16 cellular contexts compared by ENCODE assay signal in genomic region chr16:88753191-88753590, GRCh38. TPM values are rescaled to one million over a fixed set of nuclear protein-coding genes. Genes with fewer than 3 reads are reported as not detected.
"Had no signal": no experiment of that assay in that cellular context is flagged by ENCODE, and none has a peak within 500 bp of the region (broad histone marks: within the 10 kb centered on the region; RNA-seq: fewer than 3 reads in every experiment).

No MANE protein-coding gene starts in this region.

- DNase-seq: activated B cell treated with CpG ODN at 0.5 μM for 24 hours; activated CD4-positive, alpha-beta T cell treated with anti-CD3 and anti-CD28 coated beads for 48 hours; activated CD8-positive, alpha-beta memory T cell treated with anti-CD3 and anti-CD28 coated beads, Interleukin-2, amount 50 U/mL, for 4 hours; activated CD8-positive, alpha-beta T cell treated with anti-CD3 and anti-CD28 coated beads, Interleukin-2, amount 10 ng/mL, durations not matched to agents 7 days and 5 days; activated naive CD4-positive, alpha-beta T cell; activated naive CD8-positive, alpha-beta T cell treated with anti-CD3 and anti-CD28 coated beads, Interleukin-2, amount 50 U/mL, for 24 hours; aorta; left colon; lower lobe of right lung; psoas muscle; spleen; T-helper 2 cell; thyroid gland had no signal

- H3K36me3 ChIP-seq: breast epithelium, thyroid gland had no signal

- ATAC-seq: activated CD8-positive, alpha-beta T cell treated with anti-CD3 and anti-CD28 coated beads, Interleukin-2, amount 10 ng/mL, durations not matched to agents 7 days and 5 days; activated naive CD8-positive, alpha-beta T cell treated with anti-CD3 and anti-CD28 coated beads, Interleukin-2, amount 50 U/mL, for 24 hours; gastroesophageal sphincter; lower lobe of right lung; psoas muscle had no signal

- H3K4me1 Mint-ChIP-seq: activated naive CD8-positive, alpha-beta T cell treated with anti-CD3 and anti-CD28 coated beads, Interleukin-2, amount 50 U/mL, for 24 hours had no signal

- H3K4me3 Mint-ChIP-seq: activated B cell treated with CpG ODN at 0.5 μM for 24 hours; activated CD8-positive, alpha-beta T cell treated with anti-CD3 and anti-CD28 coated beads, Interleukin-2, amount 10 ng/mL, durations not matched to agents 7 days and 5 days; activated naive CD8-positive, alpha-beta T cell treated with anti-CD3 and anti-CD28 coated beads, Interleukin-2, amount 50 U/mL, for 24 hours had no signal

- H3K27ac Mint-ChIP-seq: activated CD8-positive, alpha-beta T cell treated with anti-CD3 and anti-CD28 coated beads, Interleukin-2, amount 10 ng/mL, durations not matched to agents 7 days and 5 days; activated naive CD8-positive, alpha-beta T cell treated with anti-CD3 and anti-CD28 coated beads, Interleukin-2, amount 50 U/mL, for 24 hours had no signal

- H3K9me3 Mint-ChIP-seq: activated B cell treated with CpG ODN at 0.5 μM for 24 hours; activated naive CD8-positive, alpha-beta T cell treated with anti-CD3 and anti-CD28 coated beads, Interleukin-2, amount 50 U/mL, for 24 hours had no signal

- H3K9me3 ChIP-seq: breast epithelium, gastroesophageal sphincter, lower lobe of right lung, psoas muscle, spleen, thyroid gland had no signal

- H3K4me1 ChIP-seq: psoas muscle had no signal

- H3K4me3 ChIP-seq: breast epithelium, gastroesophageal sphincter, lower lobe of right lung, psoas muscle, spleen, thyroid gland had no signal

- H3K27ac ChIP-seq: lower lobe of right lung, psoas muscle, spleen, thyroid gland had no signal

- H3K27me3 ChIP-seq: breast epithelium, gastroesophageal sphincter, spleen, thyroid gland had no signal

- H3K27me3 Mint-ChIP-seq: activated B cell treated with CpG ODN at 0.5 μM for 24 hours; activated naive CD8-positive, alpha-beta T cell treated with anti-CD3 and anti-CD28 coated beads, Interleukin-2, amount 50 U/mL, for 24 hours had no signal

RNA-seq across cellular contexts. Expression of gene PIEZO1, which starts 31.8 kb away (rescaled TPM):
- polyA plus RNA-seq: neural cell had no signal
